Comparison of ENCODE assay signal across 23 cellular contexts in the genomic region with DNA sequence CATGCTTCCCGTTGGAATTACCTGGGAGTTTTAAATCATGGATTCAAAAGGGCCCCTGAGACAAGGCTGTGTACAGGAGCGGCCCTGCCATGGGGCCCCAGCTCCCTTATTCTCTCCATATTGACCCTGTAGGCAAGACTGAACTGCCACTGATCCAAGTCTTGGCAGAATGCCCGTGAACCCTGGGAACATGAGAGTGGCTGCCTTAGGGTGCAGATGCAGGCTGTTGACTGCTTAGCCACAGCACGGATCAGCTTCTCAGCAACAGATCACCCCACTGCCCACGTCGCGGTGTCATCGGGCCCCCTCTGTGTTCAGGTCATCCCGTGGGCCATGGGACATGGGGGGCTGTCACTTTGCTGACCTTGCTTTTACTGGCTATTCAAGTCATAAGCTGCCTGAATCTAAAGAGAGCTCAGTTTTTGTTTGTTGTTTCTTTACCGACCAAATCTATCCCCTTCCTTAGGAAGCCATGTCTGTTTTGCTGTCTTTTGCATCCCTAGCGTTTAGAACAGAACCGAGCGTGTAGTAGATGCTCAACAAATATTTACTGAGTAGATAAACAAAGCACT.
"Had no signal": no experiment of that assay in that cellular context is flagged by ENCODE, and none has a peak within 500 bp of the region (broad histone marks: within the 10 kb centered on the region; RNA-seq: fewer than 3 reads in every experiment).

No MANE protein-coding gene starts in this region.

- H3K27ac Mint-ChIP-seq: activated CD4-positive, alpha-beta memory T cell treated with anti-CD3 and anti-CD28 coated beads for 36 hours; activated naive CD8-positive, alpha-beta T cell; activated T-helper 1 cell treated with anti-CD3 and anti-CD28 coated beads, Interleukin-12 subunit alpha, Interleukin-12 subunit beta, Interleukin-2, Interleukin-4 antibody, amounts not matched to agents 30 ng/mL and 10 ng/mL and 1 ng/mL, durations not matched to agents 14 hours and 24 hours and 36 hours; stimulated activated naive CD8-positive, alpha-beta T cell treated with anti-CD3 and anti-CD28 coated beads, Interleukin-15, amount 100 ng/mL, for 72 hours; T-helper 2 cell treated with Interferon-gamma antibody and Interleukin-4, amounts not matched to agents 5 μg/mL and 100 μg/mL, for 36 hours had no signal

- H3K36me3 ChIP-seq: esophagus muscularis mucosa, gastroesophageal sphincter, heart left ventricle had no signal

- H3K9me3 Mint-ChIP-seq: activated CD4-positive, alpha-beta memory T cell treated with anti-CD3 and anti-CD28 coated beads for 36 hours; activated T-helper 1 cell treated with anti-CD3 and anti-CD28 coated beads, Interleukin-12 subunit alpha, Interleukin-12 subunit beta, Interleukin-2, Interleukin-4 antibody, amounts not matched to agents 30 ng/mL and 10 ng/mL and 1 ng/mL, durations not matched to agents 14 hours and 24 hours and 36 hours; naive B cell; neural crest cell; stimulated activated naive CD8-positive, alpha-beta T cell treated with anti-CD3 and anti-CD28 coated beads, Interleukin-15, amount 100 ng/mL, for 72 hours; T-helper 2 cell treated with Interferon-gamma antibody and Interleukin-4, amounts not matched to agents 5 μg/mL and 100 μg/mL, for 36 hours had no signal

- H3K4me3 ChIP-seq: esophagus muscularis mucosa, gastroesophageal sphincter, heart left ventricle, mucosa of descending colon, psoas muscle, skin epidermis had no signal

- H3K4me3 Mint-ChIP-seq: activated CD4-positive, alpha-beta memory T cell treated with anti-CD3 and anti-CD28 coated beads for 36 hours; activated naive CD8-positive, alpha-beta T cell; activated T-helper 1 cell treated with anti-CD3 and anti-CD28 coated beads, Interleukin-12 subunit alpha, Interleukin-12 subunit beta, Interleukin-2, Interleukin-4 antibody, amounts not matched to agents 30 ng/mL and 10 ng/mL and 1 ng/mL, durations not matched to agents 14 hours and 24 hours and 36 hours; naive B cell; neural crest cell; stimulated activated naive CD8-positive, alpha-beta T cell treated with anti-CD3 and anti-CD28 coated beads, Interleukin-15, amount 100 ng/mL, for 72 hours; T-helper 2 cell treated with Interferon-gamma antibody and Interleukin-4, amounts not matched to agents 5 μg/mL and 100 μg/mL, for 36 hours had no signal

- H3K4me1 Mint-ChIP-seq: naive B cell; neural crest cell; stimulated activated naive CD8-positive, alpha-beta T cell treated with anti-CD3 and anti-CD28 coated beads, Interleukin-15, amount 100 ng/mL, for 72 hours had no signal

- H3K4me1 ChIP-seq: psoas muscle had no signal

- H3K27ac ChIP-seq: esophagus muscularis mucosa, gastroesophageal sphincter, psoas muscle, skin epidermis had no signal

- DNase-seq: activated CD4-positive, alpha-beta memory T cell treated with anti-CD3 and anti-CD28 coated beads for 36 hours; activated gamma-delta T cell treated with Interleukin-2 at 50 U/mL for 16 hours; activated T-cell treated with anti-CD3 and anti-CD28 coated beads for 4 hours; cerebellar nuclear complex; effector CD4-positive, alpha-beta T cell; heart left ventricle; kidney glomerular epithelial cell; left ventricle myocardium superior; mucosa of descending colon; naive B cell; psoas muscle; right cardiac atrium; stimulated activated CD4-positive, alpha-beta T cell treated with anti-CD3 and anti-CD28 coated beads, Interleukin-15, amount 100 ng/mL, for 24 hours; stimulated activated CD4-positive, alpha-beta T cell treated with anti-CD3 and anti-CD28 coated beads, Interleukin-2, amount 100 ng/mL, for 48 hours; stimulated activated naive CD8-positive, alpha-beta T cell treated with anti-CD3 and anti-CD28 coated beads, Interleukin-15, amount 100 ng/mL, for 72 hours; trophoblast cell had no signal

- H3K9me3 ChIP-seq: esophagus muscularis mucosa, gastroesophageal sphincter, heart left ventricle, mucosa of descending colon, psoas muscle had no signal

- H3K36me3 Mint-ChIP-seq: activated CD4-positive, alpha-beta memory T cell treated with anti-CD3 and anti-CD28 coated beads for 36 hours; activated naive CD8-positive, alpha-beta T cell; naive B cell had no signal
